11 cellular contexts compared by ENCODE assay signal in the genomic region with DNA sequence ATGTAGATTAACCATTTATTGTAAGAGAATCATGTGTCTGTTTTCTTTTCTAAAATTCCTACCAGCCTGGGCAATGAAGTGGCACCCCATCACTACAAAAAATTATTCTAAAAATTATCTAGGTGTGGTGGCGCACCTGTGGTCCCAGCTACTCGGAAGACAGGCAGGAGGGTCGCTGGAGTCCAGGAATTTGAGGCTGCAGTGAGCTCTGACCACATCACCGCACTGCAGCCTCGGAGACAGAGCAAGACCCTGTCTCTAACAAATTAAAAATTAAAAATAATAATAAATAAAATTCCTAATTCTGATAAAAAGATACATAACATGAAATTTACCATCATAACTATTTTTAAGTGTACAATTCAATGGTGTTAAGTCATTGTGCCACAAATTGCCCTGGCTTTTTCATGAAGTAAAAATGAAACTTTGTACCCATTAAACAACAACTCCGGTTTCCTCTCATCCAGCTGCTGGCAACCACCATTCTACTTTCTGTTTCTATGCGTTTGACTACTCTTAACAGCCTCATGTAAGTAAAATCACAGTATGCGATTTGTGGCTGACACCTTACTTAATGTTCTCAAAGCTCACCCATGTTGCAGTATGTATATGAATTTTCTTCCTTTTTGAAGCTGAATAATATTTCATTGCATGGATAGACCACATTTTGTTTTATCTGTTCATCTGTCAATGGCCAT. TPM values are rescaled to one million over a fixed set of nuclear protein-coding genes. Genes with fewer than 3 reads are reported as not detected.
DNase-seq lines count a peak whose midpoint lies in the region; ATAC-seq and TF ChIP-seq lines count a peak whose summit lies in the region.
"Had no signal": no experiment of that assay in that cellular context is flagged by ENCODE, and none has a peak within 500 bp of the region (broad histone marks: within the 10 kb centered on the region; RNA-seq: fewer than 3 reads in every experiment).

No MANE protein-coding gene starts in this region.

- no peaks in the 10 kb centered on the region for H3K9me3 Mint-ChIP-seq in CD8-positive, alpha-beta T cell
- H3K9me3 Mint-ChIP-seq in activated T-helper 1 cell treated with anti-CD3 and anti-CD28 coated beads, Interleukin-12 subunit alpha, Interleukin-12 subunit beta, Interleukin-2, Interleukin-4 antibody, amounts not matched to agents 30 ng/mL and 10 ng/mL and 1 ng/mL, durations not matched to agents 14 hours and 24 hours and 36 hours = peaks cover 3% of the 10 kb centered on the region

- H3K4me3 ChIP-seq in CD8-positive, alpha-beta T cell (ENCODE audit: low read depth, low read length) = no peak overlapping the region
- H3K4me3 ChIP-seq in breast epithelium = no peak overlapping the region
- H3K4me3 ChIP-seq: SJSA1 had no signal

- intact Hi-C loops in CD8-positive, alpha-beta T cell (cut with DNase I, micrococcal nuclease) = no loop called here
- intact Hi-C loops in activated T-helper 1 cell treated with anti-CD3 and anti-CD28 coated beads, Interleukin-12 subunit alpha, Interleukin-12 subunit beta, Interleukin-2, Interleukin-4 antibody, amounts not matched to agents 30 ng/mL and 10 ng/mL and 1 ng/mL, durations not matched to agents 14 hours and 24 hours and 36 hours (cut with micrococcal nuclease) = loop anchor here (1.0 to 2.0 kb wide), 6 partner anchors 19 to 231 kb away; no protein-coding TSS in a partner anchor
- intact Hi-C loops in breast epithelium (cut with DNase I; ENCODE audit: low total_unique reads) = no loop called here

- ATAC-seq in CD8-positive, alpha-beta T cell = peak; percentile 69
- peak; percentile 99 for ATAC-seq in GM19395 (IDR thresholded peaks at IDR 0.05; ENCODE audit: unreplicated experiment)
- ATAC-seq in HG03139 (IDR thresholded peaks at IDR 0.05; ENCODE audit: unreplicated experiment) = peak; percentile 96
- ATAC-seq in HG03025 (IDR thresholded peaks at IDR 0.05; ENCODE audit: low FRiP score, unreplicated experiment) = no peak

- H3K36me3 Mint-ChIP-seq in CD8-positive, alpha-beta T cell = no peaks in the 10 kb centered on the region
- H3K36me3 Mint-ChIP-seq in activated T-helper 1 cell treated with anti-CD3 and anti-CD28 coated beads, Interleukin-12 subunit alpha, Interleukin-12 subunit beta, Interleukin-2, Interleukin-4 antibody, amounts not matched to agents 30 ng/mL and 10 ng/mL and 1 ng/mL, durations not matched to agents 14 hours and 24 hours and 36 hours (ENCODE audit: low read depth) = peaks cover 1% of the 10 kb centered on the region

- TF ChIP-seq CTCF in CD8-positive, alpha-beta T cell (IDR thresholded peaks at IDR 0.05) = no peak
- no peak for TF ChIP-seq CTCF in breast epithelium (IDR thresholded peaks at IDR 0.05)

- H3K27ac Mint-ChIP-seq in CD8-positive, alpha-beta T cell = peak overlapping the region; percentile 77
- H3K27ac Mint-ChIP-seq in activated T-helper 1 cell treated with anti-CD3 and anti-CD28 coated beads, Interleukin-12 subunit alpha, Interleukin-12 subunit beta, Interleukin-2, Interleukin-4 antibody, amounts not matched to agents 30 ng/mL and 10 ng/mL and 1 ng/mL, durations not matched to agents 14 hours and 24 hours and 36 hours = peak overlapping the region; percentile 59

- TF ChIP-seq POLR2A in breast epithelium (IDR thresholded peaks at IDR 0.05) = no peak

- DNase-seq in CD8-positive, alpha-beta T cell = no peak
- peak; percentile 27 for DNase-seq in activated T-helper 1 cell treated with anti-CD3 and anti-CD28 coated beads, Interleukin-12 subunit alpha, Interleukin-12 subunit beta, Interleukin-2, Interleukin-4 antibody, amounts not matched to agents 30 ng/mL and 10 ng/mL and 1 ng/mL, durations not matched to agents 14 hours and 24 hours and 36 hours (ENCODE audit: low spot score)
- DNase-seq in SHP77 (lab: John Stamatoyannopoulos, UW) (no peak), breast epithelium (ENCODE audit: low spot score in 2 of 2) (no peak), NCI-H446 treated with DMSO at 0.1 percent for 48 hours (lab: John Stamatoyannopoulos, UW) (no peak)
- DNase-seq: GF-D8, occipital lobe had no signal

- POLR2A ChIA-PET in CD8-positive, alpha-beta T cell (lab: Charles Lee) = interaction anchor here (0.6 to 1.4 kb wide), 3 partner anchors 20 to 285 kb away, joined by 3 to 4 read pairs (median 4); no protein-coding TSS in a partner anchor

- H3K36me3 ChIP-seq in CD8-positive, alpha-beta T cell (ENCODE audit: insufficient read depth, low read length) = no peaks in the 10 kb centered on the region
- no peaks in the 10 kb centered on the region for H3K36me3 ChIP-seq in breast epithelium
- H3K36me3 ChIP-seq: SJSA1 had no signal

- H3K9me3 ChIP-seq in CD8-positive, alpha-beta T cell (ENCODE audit: low read length) = no peaks in the 10 kb centered on the region
- H3K9me3 ChIP-seq in breast epithelium = no peaks in the 10 kb centered on the region
- H3K9me3 ChIP-seq: SJSA1 had no signal

- CTCF ChIA-PET in CD8-positive, alpha-beta T cell (lab: Charles Lee) = interaction anchor here (1.0 kb wide), 1 partner anchor 52 kb away, joined by 3 read pairs; no protein-coding TSS in a partner anchor

- peaks cover 3% of the 10 kb centered on the region for H3K27me3 Mint-ChIP-seq in CD8-positive, alpha-beta T cell (ENCODE audit: low read depth)
- H3K27me3 Mint-ChIP-seq in activated T-helper 1 cell treated with anti-CD3 and anti-CD28 coated beads, Interleukin-12 subunit alpha, Interleukin-12 subunit beta, Interleukin-2, Interleukin-4 antibody, amounts not matched to agents 30 ng/mL and 10 ng/mL and 1 ng/mL, durations not matched to agents 14 hours and 24 hours and 36 hours (ENCODE audit: insufficient read depth) = peaks cover 39% of the 10 kb centered on the region

- no peaks in the 10 kb centered on the region for H3K27me3 ChIP-seq in CD8-positive, alpha-beta T cell (ENCODE audit: insufficient read depth, low read length)
- no peaks in the 10 kb centered on the region for H3K27me3 ChIP-seq in breast epithelium
- H3K27me3 ChIP-seq: SJSA1 had no signal

- H3K4me1 ChIP-seq in CD8-positive, alpha-beta T cell (ENCODE audit: insufficient read depth, low read length) = no peaks in the 10 kb centered on the region
- H3K4me1 ChIP-seq in breast epithelium = no peaks in the 10 kb centered on the region
- H3K4me1 ChIP-seq: SJSA1 had no signal

- peaks cover 13% of the 10 kb centered on the region for H3K4me1 Mint-ChIP-seq in CD8-positive, alpha-beta T cell (ENCODE audit: low read depth)
- peaks cover 19% of the 10 kb centered on the region for H3K4me1 Mint-ChIP-seq in activated T-helper 1 cell treated with anti-CD3 and anti-CD28 coated beads, Interleukin-12 subunit alpha, Interleukin-12 subunit beta, Interleukin-2, Interleukin-4 antibody, amounts not matched to agents 30 ng/mL and 10 ng/mL and 1 ng/mL, durations not matched to agents 14 hours and 24 hours and 36 hours (ENCODE audit: low read depth)

- peak overlapping the region; percentile 47 for H3K4me3 Mint-ChIP-seq in CD8-positive, alpha-beta T cell
- H3K4me3 Mint-ChIP-seq in activated T-helper 1 cell treated with anti-CD3 and anti-CD28 coated beads, Interleukin-12 subunit alpha, Interleukin-12 subunit beta, Interleukin-2, Interleukin-4 antibody, amounts not matched to agents 30 ng/mL and 10 ng/mL and 1 ng/mL, durations not matched to agents 14 hours and 24 hours and 36 hours = peak overlapping the region; percentile 24

- no peak overlapping the region for H3K27ac ChIP-seq in CD8-positive, alpha-beta T cell (ENCODE audit: low read depth, low read length)
- H3K27ac ChIP-seq in breast epithelium = no peak overlapping the region
- H3K27ac ChIP-seq: SJSA1 had no signal

RNA-seq across cellular contexts. Expression of a gene that starts 20.6 kb away (rescaled TPM):
- 1 to 10 TPM; 5.7 to 6.3 TPM for total RNA-seq in CD8-positive, alpha-beta T cell
- 0.64 and 0.78 TPM in 2 replicates for total RNA-seq in activated T-helper 1 cell treated with anti-CD3 and anti-CD28 coated beads, Interleukin-12 subunit alpha, Interleukin-12 subunit beta, Interleukin-2, Interleukin-4 antibody, amounts not matched to agents 30 ng/mL and 10 ng/mL and 1 ng/mL, durations not matched to agents 14 hours and 24 hours and 36 hours
- 10 to 100 TPM; 13.8 to 28.7 (median 19.7) TPM for total RNA-seq in breast epithelium
